8 cellular contexts compared by ENCODE assay signal in genomic region chr22:21981874-21982273, GRCh38. TPM values are rescaled to one million over a fixed set of nuclear protein-coding genes. Genes with fewer than 3 reads are reported as not detected.
A peak's percentile ranks its signal among the peaks of the same experiment; 100 is the strongest.
DNase-seq lines count a peak whose midpoint lies in the region; ATAC-seq and TF ChIP-seq lines count a peak whose summit lies in the region.

No MANE protein-coding gene starts in this region.

- POLR2A ChIA-PET in MCF 10A (lab: Yijun Ruan, JAX): interaction anchor here (0.6 to 2.1 kb wide), 16 partner anchors 9 to 228 kb away, joined by 3 to 18 read pairs (median 4); no protein-coding TSS in a partner anchor

- H3K36me3 Mint-ChIP-seq in activated naive CD4-positive, alpha-beta T cell treated with anti-CD3 and anti-CD28 coated beads, Interleukin-2, amount 50 U/mL, for 24 hours: no peaks in the 10 kb centered on the region
- H3K36me3 Mint-ChIP-seq in MCF 10A (ENCODE audit: insufficient read depth, unreplicated experiment) (peaks cover 6% of the 10 kb centered on the region), memory B cell (peaks cover 8% of the 10 kb centered on the region), type B pancreatic cell (no peaks in the 10 kb centered on the region)

- ATAC-seq in memory B cell (ENCODE audit: low read depth) (no peak), HG03469 (IDR thresholded peaks at IDR 0.05; ENCODE audit: unreplicated experiment) (no peak)

- intact Hi-C loops in MCF 10A (cut with micrococcal nuclease): loop anchor here (10.0 kb wide), 1 partner anchor 133 kb away; no protein-coding TSS in a partner anchor

- no peaks in the 10 kb centered on the region for H3K27me3 Mint-ChIP-seq in activated naive CD4-positive, alpha-beta T cell treated with anti-CD3 and anti-CD28 coated beads, Interleukin-2, amount 50 U/mL, for 24 hours
- H3K27me3 Mint-ChIP-seq in MCF 10A (ENCODE audit: insufficient read depth, unreplicated experiment) (no peaks in the 10 kb centered on the region), memory B cell (no peaks in the 10 kb centered on the region), type B pancreatic cell (no peaks in the 10 kb centered on the region)

- peaks cover 40% of the 10 kb centered on the region for H3K4me1 Mint-ChIP-seq in activated naive CD4-positive, alpha-beta T cell treated with anti-CD3 and anti-CD28 coated beads, Interleukin-2, amount 50 U/mL, for 24 hours
- H3K4me1 Mint-ChIP-seq in MCF 10A (ENCODE audit: insufficient read depth, unreplicated experiment) (no peaks in the 10 kb centered on the region), memory B cell (peaks cover 32% of the 10 kb centered on the region), type B pancreatic cell (ENCODE audit: unreplicated experiment) (peaks cover 15% of the 10 kb centered on the region)

- no peaks in the 10 kb centered on the region for H3K9me3 Mint-ChIP-seq in activated naive CD4-positive, alpha-beta T cell treated with anti-CD3 and anti-CD28 coated beads, Interleukin-2, amount 50 U/mL, for 24 hours
- H3K9me3 Mint-ChIP-seq in MCF 10A (ENCODE audit: unreplicated experiment): no peaks in the 10 kb centered on the region
- no peaks in the 10 kb centered on the region for H3K9me3 Mint-ChIP-seq in memory B cell
- H3K9me3 Mint-ChIP-seq in type B pancreatic cell: no peaks in the 10 kb centered on the region

- CTCF ChIA-PET in MCF 10A (lab: Yijun Ruan, JAX): interaction anchor here (1.0 to 3.0 kb wide), 5 partner anchors 10 to 129 kb away, joined by 3 to 37 read pairs (median 4); no protein-coding TSS in a partner anchor

- peak overlapping the region; percentile 91 for H3K4me3 Mint-ChIP-seq in activated naive CD4-positive, alpha-beta T cell treated with anti-CD3 and anti-CD28 coated beads, Interleukin-2, amount 50 U/mL, for 24 hours
- H3K4me3 Mint-ChIP-seq in MCF 10A (ENCODE audit: unreplicated experiment) (peak overlapping the region; percentile 82), memory B cell (peak overlapping the region; percentile 90), type B pancreatic cell (peak overlapping the region; percentile 90)

- no TSS peak for BruUV-seq in MCF 10A (replicated peaks; lab: Mats Ljungman, UMichigan)

- TF ChIP-seq CTCF in MCF 10A (IDR thresholded peaks at IDR 0.05; ENCODE audit: unreplicated experiment) (no peak), type B pancreatic cell (conservative IDR thresholded peaks at IDR 0.05) (no peak)

- no peak for DNase-seq in activated naive CD4-positive, alpha-beta T cell (lab: John Stamatoyannopoulos, UW)
- no peak for DNase-seq in MCF 10A (ENCODE audit: unreplicated experiment)
- no peak for DNase-seq in memory B cell (ENCODE audit: low spot score in 2 of 2)
- no peak for DNase-seq in type B pancreatic cell (ENCODE audit: extremely low spot score, unreplicated experiment)
- no peak for DNase-seq in NAMALWA (ENCODE audit: low spot score)
- DNase-seq in foreskin melanocyte: no peak

- peak overlapping the region; percentile 23 for H3K27ac Mint-ChIP-seq in activated naive CD4-positive, alpha-beta T cell treated with anti-CD3 and anti-CD28 coated beads, Interleukin-2, amount 50 U/mL, for 24 hours
- H3K27ac Mint-ChIP-seq in MCF 10A (ENCODE audit: low read depth, unreplicated experiment) (peak overlapping the region; percentile 79), memory B cell (peak overlapping the region; percentile 85), type B pancreatic cell (peak overlapping the region; percentile 75)

RNA-seq across cellular contexts. Expression of gene TOP3B, which starts 0.7 kb away (rescaled TPM):
- total RNA-seq in MCF 10A (2022): 29.3 and 37.0 TPM in 2 replicates
- total RNA-seq in type B pancreatic cell (ENCODE audit: low replicate concordance): 47.7 and 66.3 TPM in 2 replicates

RNA-seq across cellular contexts. Expression of gene PPM1F, which starts 29.2 kb away (rescaled TPM):
- total RNA-seq in MCF 10A (2022): 32.2 and 32.6 TPM in 2 replicates
- total RNA-seq in type B pancreatic cell (ENCODE audit: low replicate concordance): 16.9 and 25.1 TPM in 2 replicates

Comparison
In these comparisons a context has a peak if more than half of its experiments do, and no peak if none do; other contexts are left out.
1. H3K27ac Mint-ChIP-seq: peak in every context shown above with its lines; median percentile 85 in memory B cell; 79 in MCF 10A; 75 in type B pancreatic cell; 23 in activated naive CD4-positive, alpha-beta T cell treated with anti-CD3 and anti-CD28 coated beads, Interleukin-2, amount 50 U/mL, for 24 hours.